ENCODE assay signal across 8 cellular contexts in the genomic region with DNA sequence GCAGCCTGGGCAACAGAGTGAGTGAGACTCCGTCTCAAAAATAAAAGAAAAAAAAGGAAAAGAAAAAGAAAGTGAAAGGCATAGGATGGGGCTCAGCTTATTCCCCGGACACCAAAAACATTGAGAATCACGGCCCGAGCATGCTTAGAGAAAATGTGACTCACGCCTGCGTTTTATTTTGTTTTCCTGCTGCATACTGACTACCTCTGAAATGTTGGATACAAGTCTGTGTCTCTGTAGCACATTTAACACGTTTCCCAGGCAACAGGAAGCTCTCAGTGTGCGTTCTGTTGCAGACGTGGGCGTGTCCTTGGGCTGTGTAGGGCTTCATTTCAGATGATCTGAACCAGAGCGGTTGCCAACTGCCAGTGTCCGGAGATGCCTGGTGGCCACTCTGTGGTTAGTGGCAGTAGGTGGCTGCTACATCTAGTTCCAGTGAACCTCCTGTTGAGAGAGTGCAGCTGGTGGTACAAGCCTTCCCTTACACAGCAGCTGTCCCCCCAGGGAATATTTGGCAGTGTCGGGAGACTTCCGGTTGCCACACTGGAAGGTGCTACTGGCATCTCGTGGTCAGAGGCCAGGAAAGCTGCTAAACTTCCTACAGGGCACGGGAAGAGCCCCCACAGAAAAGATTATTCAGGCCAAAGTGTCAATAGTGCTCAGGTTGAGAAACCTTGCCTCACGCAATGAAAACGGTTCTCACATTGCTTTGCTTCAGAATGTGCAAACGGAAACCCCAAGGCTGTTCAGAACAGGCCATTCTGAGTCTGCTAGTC. TPM values are rescaled to one million over a fixed set of nuclear protein-coding genes. Genes with fewer than 3 reads are reported as not detected.
DNase-seq lines count a peak whose midpoint lies in the region; ATAC-seq and TF ChIP-seq lines count a peak whose summit lies in the region.

No MANE protein-coding gene starts in this region.

- no peak overlapping the region for H3K14ac ChIP-seq in neuronal stem cell (ENCODE audit: low read length)

- ATAC-seq in HG03175 (IDR thresholded peaks at IDR 0.05; ENCODE audit: unreplicated experiment) = peak; percentile 84
- no peak for ATAC-seq in left lobe of liver

- no peak overlapping the region for H4K8ac ChIP-seq in neuronal stem cell (ENCODE audit: low read depth, low read length)

- H3K27me3 ChIP-seq in esophagus muscularis mucosa (peaks cover 0 to 32% (median 2%) of the 10 kb centered on the region in 4 donors), neuronal stem cell (ENCODE audit: control insufficient read depth in 3 of 3, insufficient read depth in 3 of 3, low read depth in 1 of 3, low read length in 3 of 3) (peaks cover 0 to 8% (median 0%) of the 10 kb centered on the region in 3 experiments)

- no peak overlapping the region for H3K4ac ChIP-seq in neuronal stem cell (ENCODE audit: low read length)

- TF ChIP-seq EP300 in esophagus muscularis mucosa (IDR thresholded peaks at IDR 0.05) = no peak

- H3K18ac ChIP-seq in neuronal stem cell (ENCODE audit: low read length) = peak overlapping the region; percentile 63

- no peaks in the 10 kb centered on the region for H3K79me1 ChIP-seq in neuronal stem cell (ENCODE audit: low read depth, low read length)

- no peak overlapping the region for H2BK5ac ChIP-seq in neuronal stem cell (ENCODE audit: low read length)

- no peak overlapping the region for H2BK15ac ChIP-seq in neuronal stem cell (ENCODE audit: low read length)

- no peak overlapping the region for H2AK5ac ChIP-seq in neuronal stem cell (ENCODE audit: low read depth, low read length)

- no peak overlapping the region for H3K4me2 ChIP-seq in neuronal stem cell (ENCODE audit: insufficient read depth, low read length, poor library complexity, severe bottlenecking)

- H3K4me3 ChIP-seq in esophagus muscularis mucosa = peak overlapping the region; percentile 33 to 46 (median 36)
- H3K4me3 ChIP-seq in neuronal stem cell (ENCODE audit: low read length in 2 of 2) = peak overlapping the region in 1 of 2 donors; percentile 33

- WGBS in esophagus muscularis mucosa = 42% methylated on average over 19 of the region's 19 CpGs
- no CpG with 5 or more reads among the region's 19 CpGs for WGBS in neuronal stem cell (ENCODE audit: extremely low coverage in 2 of 2, insufficient read length in 2 of 2, insufficient replicate concordance in 1 of 2), 2 donors

- no peaks in the 10 kb centered on the region for H3K36me3 ChIP-seq in esophagus muscularis mucosa
- H3K36me3 ChIP-seq in neuronal stem cell (replicated peaks in 1 of 2; ENCODE audit: control insufficient read depth in 2 of 2, insufficient read depth in 2 of 2, low read length in 2 of 2) = no peaks in the 10 kb centered on the region

- no peak overlapping the region for H3K9ac ChIP-seq in neuronal stem cell (ENCODE audit: low read depth, low read length, poor library complexity)

- no peak for TF ChIP-seq POLR2A in esophagus muscularis mucosa (IDR thresholded peaks at IDR 0.05; ENCODE audit: low read depth)

- H3K9me3 ChIP-seq in esophagus muscularis mucosa = no peaks in the 10 kb centered on the region
- H3K9me3 ChIP-seq in neuronal stem cell (replicated peaks in 1 of 2; ENCODE audit: control insufficient read depth in 2 of 2, insufficient read depth in 1 of 2, low read depth in 1 of 2, low read length in 2 of 2) = no peaks in the 10 kb centered on the region

- H3K23ac ChIP-seq in neuronal stem cell (ENCODE audit: low read depth, low read length, poor library complexity) = no peak overlapping the region

- H2BK120ac ChIP-seq in neuronal stem cell (ENCODE audit: low read depth, low read length) = no peak overlapping the region

- no peak for TF ChIP-seq CTCF in GM13977 (IDR thresholded peaks at IDR 0.05; ENCODE audit: extremely low read depth, insufficient read depth, missing control alignments)
- TF ChIP-seq CTCF in esophagus muscularis mucosa (IDR thresholded peaks at IDR 0.05) = no peak

- no peak overlapping the region for H4K91ac ChIP-seq in neuronal stem cell (ENCODE audit: low read depth, low read length, poor library complexity)

- H3K27ac ChIP-seq in esophagus muscularis mucosa (replicated peaks in 1 of 4) (peak overlapping the region in 2 of 4 donors; percentile 8 to 26), neuronal stem cell (replicated peaks; ENCODE audit: low read length) (no peak overlapping the region)

- no peak overlapping the region for H2BK12ac ChIP-seq in neuronal stem cell (ENCODE audit: low read length)

- H3K4me1 ChIP-seq in esophagus muscularis mucosa (peaks cover 5 to 15% (median 13%) of the 10 kb centered on the region in 4 donors), neuronal stem cell (ENCODE audit: control insufficient read depth in 2 of 2, insufficient read depth in 1 of 2, low read depth in 1 of 2, low read length in 2 of 2) (peaks cover 11 to 25% of the 10 kb centered on the region in 2 donors)

- H2AFZ ChIP-seq in neuronal stem cell (ENCODE audit: low read length) = peak overlapping the region; percentile 97

- intact Hi-C loops in esophagus muscularis mucosa (cut with DNase I) = no loop called here

- DNase-seq in GM13977 (ENCODE audit: low spot score) = peak; percentile 77
- peak; percentile 98 for DNase-seq in NOMO-1 treated with dmso at 0.1 percent for 144 hours (lab: John Stamatoyannopoulos, UW; ENCODE audit: unreplicated experiment)
- DNase-seq in activated T-cell treated with anti-CD3 and anti-CD28 coated beads, Interleukin-2, amount 50 U/mL, for 1 hour = peak; percentile 67
- no peak for DNase-seq in esophagus muscularis mucosa (ENCODE audit: extremely low spot score)
- no peak for DNase-seq in neuronal stem cell (ENCODE audit: low spot score)
- peak; percentile 75 for DNase-seq in superior temporal gyrus (ENCODE audit: extremely low spot score)
- DNase-seq in left lobe of liver (ENCODE audit: low spot score) = no peak

- in situ Hi-C loops in GM13977 (cut with MboI; ENCODE audit: low pct_unique_long_range_greater_than_20kb, low sequenced_read_pairs, unreplicated experiment) = no loop called here

RNA-seq across cellular contexts. Expression of a gene that starts 3.0 kb away (rescaled TPM):
- total RNA-seq in esophagus muscularis mucosa (not detected), left lobe of liver (20.0 TPM)
- polyA plus RNA-seq in neuronal stem cell (2013, experiment 1 of 2) = 0.07 TPM
- not detected for polyA plus RNA-seq in neuronal stem cell (2013, experiment 2 of 2)

RNA-seq across cellular contexts. Expression of a gene that starts 8.2 kb away (rescaled TPM):
- total RNA-seq in esophagus muscularis mucosa = not detected
- 1.1 TPM for polyA plus RNA-seq in neuronal stem cell (2013, experiment 1 of 2)
- 0.84 TPM for polyA plus RNA-seq in neuronal stem cell (2013, experiment 2 of 2)
- 1.3 TPM for total RNA-seq in left lobe of liver

Comparison
In these comparisons a context has a peak if more than half of its experiments do, and no peak if none do; other contexts are left out.
1. DNase-seq: peak in GM13977 (single experiment), NOMO-1 treated with dmso at 0.1 percent for 144 hours (single experiment), activated T-cell treated with anti-CD3 and anti-CD28 coated beads, Interleukin-2, amount 50 U/mL, for 1 hour (single experiment) and superior temporal gyrus (single experiment); none in esophagus muscularis mucosa (single experiment), neuronal stem cell (single experiment) and left lobe of liver (single experiment).
2. RNA of a gene that starts 3.0 kb away (total RNA-seq): 20.0 TPM in left lobe of liver (single experiment); not detected in esophagus muscularis mucosa; every median in the first group is over 10 times any median in the second.